In the genomic region with DNA sequence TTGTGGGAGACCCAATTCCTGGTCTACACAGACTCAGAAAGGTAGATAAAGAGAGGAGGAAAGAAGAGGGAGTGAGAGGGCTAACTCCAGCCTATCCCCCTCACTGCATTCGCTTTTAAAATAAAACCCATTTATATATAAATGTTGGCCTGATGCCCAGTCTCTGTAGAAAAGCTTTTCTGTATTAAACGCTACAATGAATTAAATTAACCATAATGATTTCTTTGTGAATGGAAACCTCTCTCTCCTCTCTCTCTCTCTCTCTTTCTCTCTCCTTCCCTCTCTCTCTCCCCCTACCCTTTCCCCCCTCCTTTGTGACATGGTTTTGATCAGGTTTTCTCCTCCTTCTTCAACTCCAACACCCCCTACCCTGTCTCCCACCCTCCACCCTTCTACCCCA, we compare ENCODE assay signal across 16 cellular contexts.
"Had no signal": no experiment of that assay in that cellular context is flagged by ENCODE, and none has a peak within 500 bp of the region (broad histone marks: within the 10 kb centered on the region; RNA-seq: fewer than 3 reads in every experiment).

No MANE protein-coding gene starts in this region.

- ATAC-seq: left lung; mucosa of descending colon; naive thymus-derived CD4-positive, alpha-beta T cell; stimulated activated effector memory CD8-positive, alpha-beta T cell treated with anti-CD3 and anti-CD28 coated beads, Interleukin-12 subunit alpha, Interleukin-12 subunit beta, amount 100 ng/mL, for 72 hours; upper lobe of right lung had no signal

- H3K4me1 ChIP-seq: left lung, upper lobe of right lung had no signal

- DNase-seq: activated CD4-positive, CD25-positive, alpha-beta regulatory T cell treated with anti-CD3 and anti-CD28 coated beads, Interleukin-2, amount 50 U/mL, for 72 hours; activated naive CD4-positive, alpha-beta T cell treated with anti-CD3 and anti-CD28 coated beads, Interleukin-2, amount 10 ng/mL, durations not matched to agents 7 days and 5 days; dorsolateral prefrontal cortex; endodermal cell; erythroblast; left lung; mammary epithelial cell; mucosa of descending colon; naive thymus-derived CD4-positive, alpha-beta T cell; retina; T1000; upper lobe of right lung had no signal

- H3K4me3 ChIP-seq: cardiac muscle cell, dorsolateral prefrontal cortex, left lung, mucosa of descending colon, thoracic aorta, upper lobe of right lung had no signal

- H3K27ac ChIP-seq: cardiac muscle cell, dorsolateral prefrontal cortex, left lung, parathyroid adenoma, thoracic aorta, upper lobe of right lung had no signal

- H3K36me3 ChIP-seq: cardiac muscle cell, left lung, thoracic aorta, upper lobe of right lung had no signal

- H3K9me3 ChIP-seq: left lung, mucosa of descending colon, thoracic aorta, upper lobe of right lung had no signal

- H3K27me3 ChIP-seq: cardiac muscle cell, upper lobe of right lung had no signal
